In genomic region chr4:94698187-94698586, GRCh38 we compare ENCODE assay signal across 3 cellular contexts.
TF ChIP-seq lines count a peak whose summit lies in the region.

No MANE protein-coding gene starts in this region.

TF ChIP-seq in A549, 52 proteins besides CTCF, POLR2A, EP300 and RAD21:
- TF ChIP-seq CEBPB (IDR thresholded peaks at IDR 0.05), result peak in 1 of 2 experiments; percentile 36; a peak in 1 of 4 replicates
- TF ChIP-seq GATA3 (IDR thresholded peaks at IDR 0.05; ENCODE audit: borderline replicate concordance), result peak; percentile 35; the same call in 1 of the 2 replicates
- 0 out of 2 replicates have a peak, but pooled peaks have one; percentile 25 for TF ChIP-seq JUNB (IDR thresholded peaks at IDR 0.05)
- no peak for TF ChIP-seq ZNF302 (CRISPR knock-in tag; IDR thresholded peaks at IDR 0.05)
- TF ChIP-seq ESRRA (IDR thresholded peaks at IDR 0.05; ENCODE audit: borderline replicate concordance, low read length), result no peak
- no peak for TF ChIP-seq PHF8 (IDR thresholded peaks at IDR 0.05; ENCODE audit: borderline replicate concordance, low read depth)
- TF ChIP-seq MAFK (IDR thresholded peaks at IDR 0.05; ENCODE audit: partially characterized antibody), result peak; percentile 73

TF ChIP-seq in HCT116, 20 proteins besides CTCF, POLR2A, EP300 and RAD21:
- TF ChIP-seq TCF7L2 (IDR thresholded peaks at IDR 0.05; ENCODE audit: borderline replicate concordance, extremely low read depth, insufficient read depth, insufficient read length), result no peak
- TF ChIP-seq, protein P1, sequence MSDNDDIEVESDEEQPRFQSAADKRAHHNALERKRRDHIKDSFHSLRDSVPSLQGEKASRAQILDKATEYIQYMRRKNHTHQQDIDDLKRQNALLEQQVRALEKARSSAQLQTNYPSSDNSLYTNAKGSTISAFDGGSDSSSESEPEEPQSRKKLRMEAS (IDR thresholded peaks at IDR 0.05), result no peak
- no peak for TF ChIP-seq EGR1 (IDR thresholded peaks at IDR 0.05; ENCODE audit: low read depth)
- TF ChIP-seq SRF (IDR thresholded peaks at IDR 0.05; ENCODE audit: low read depth), result no peak
- no peak for TF ChIP-seq ZNF274 (IDR thresholded peaks at IDR 0.05; ENCODE audit: low read depth, low read length)
- no peak for TF ChIP-seq REST (IDR thresholded peaks at IDR 0.05; ENCODE audit: low read depth)
- no peak for TF ChIP-seq POLR2AphosphoS5 (IDR thresholded peaks at IDR 0.05; ENCODE audit: low read depth, low read length)
- TF ChIP-seq ELF1 (IDR thresholded peaks at IDR 0.05; ENCODE audit: borderline replicate concordance, low read depth), result no peak
- no peak for TF ChIP-seq SIN3A (IDR thresholded peaks at IDR 0.05; ENCODE audit: low read depth)
- TF ChIP-seq, protein P2, sequence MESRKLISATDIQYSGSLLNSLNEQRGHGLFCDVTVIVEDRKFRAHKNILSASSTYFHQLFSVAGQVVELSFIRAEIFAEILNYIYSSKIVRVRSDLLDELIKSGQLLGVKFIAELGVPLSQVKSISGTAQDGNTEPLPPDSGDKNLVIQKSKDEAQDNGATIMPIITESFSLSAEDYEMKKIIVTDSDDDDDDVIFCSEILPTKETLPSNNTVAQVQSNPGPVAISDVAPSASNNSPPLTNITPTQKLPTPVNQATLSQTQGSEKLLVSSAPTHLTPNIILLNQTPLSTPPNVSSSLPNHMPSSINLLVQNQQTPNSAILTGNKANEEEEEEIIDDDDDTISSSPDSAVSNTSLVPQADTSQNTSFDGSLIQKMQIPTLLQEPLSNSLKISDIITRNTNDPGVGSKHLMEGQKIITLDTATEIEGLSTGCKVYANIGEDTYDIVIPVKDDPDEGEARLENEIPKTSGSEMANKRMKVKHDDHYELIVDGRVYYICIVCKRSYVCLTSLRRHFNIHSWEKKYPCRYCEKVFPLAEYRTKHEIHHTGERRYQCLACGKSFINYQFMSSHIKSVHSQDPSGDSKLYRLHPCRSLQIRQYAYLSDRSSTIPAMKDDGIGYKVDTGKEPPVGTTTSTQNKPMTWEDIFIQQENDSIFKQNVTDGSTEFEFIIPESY (IDR thresholded peaks at IDR 0.05; ENCODE audit: extremely low read depth, insufficient replicate concordance, low read length), result no peak
- TF ChIP-seq SP1 (IDR thresholded peaks at IDR 0.05; ENCODE audit: low read depth), result no peak

TF ChIP-seq in K562, 482 proteins besides CTCF, POLR2A, EP300 and RAD21:
- TF ChIP-seq ZNF316 (IDR thresholded peaks at IDR 0.05) (0 out of 2 replicates have a peak, but pooled peaks have one; percentile 11), WHSC1 (IDR thresholded peaks at IDR 0.05; ENCODE audit: low read length) (no peak)
